Comparison of ENCODE assay signal across 10 cellular contexts in genomic region chr20:53901064-53901463, GRCh38.
DNase-seq lines count a peak whose midpoint lies in the region; ATAC-seq and TF ChIP-seq lines count a peak whose summit lies in the region.
"Had no signal": no experiment of that assay in that cellular context is flagged by ENCODE, and none has a peak within 500 bp of the region (broad histone marks: within the 10 kb centered on the region; RNA-seq: fewer than 3 reads in every experiment).

No MANE protein-coding gene starts in this region.

- TF ChIP-seq EP300 in upper lobe of left lung (IDR thresholded peaks at IDR 0.05), result no peak

- DNase-seq in left ventricle myocardium inferior, result no peak
- no peak for DNase-seq in Right ventricle myocardium superior
- no peak for DNase-seq in breast epithelium (ENCODE audit: low spot score in 2 of 2)
- DNase-seq in lung (ENCODE audit: low spot score), result no peak
- DNase-seq in upper lobe of left lung, result no peak
- DNase-seq in RPMI8226, result no peak
- DNase-seq: activated B cell treated with CpG ODN at 0.5 μM for 24 hours, NCI-H1417 treated with DMSO at 0.1 percent for 48 hours had no signal

- TF ChIP-seq CTCF in left ventricle myocardium inferior (IDR thresholded peaks at IDR 0.05; ENCODE audit: borderline replicate concordance), result no peak
- TF ChIP-seq CTCF in breast epithelium (IDR thresholded peaks at IDR 0.05), result no peak
- TF ChIP-seq CTCF in lung (IDR thresholded peaks at IDR 0.05; ENCODE audit: control extremely low read depth, extremely low read depth), result no peak
- TF ChIP-seq CTCF in upper lobe of left lung (IDR thresholded peaks at IDR 0.05), result no peak

- H3K9me3 ChIP-seq in left ventricle myocardium inferior (replicated peaks) (no peaks in the 10 kb centered on the region), breast epithelium (no peaks in the 10 kb centered on the region), lung (ENCODE audit: control insufficient read depth in 2 of 2, insufficient read depth in 1 of 2, low read length in 1 of 2) (no peaks in the 10 kb centered on the region), upper lobe of left lung (no peaks in the 10 kb centered on the region)

- H3K4me3 ChIP-seq in left ventricle myocardium inferior (no peak overlapping the region), breast epithelium (no peak overlapping the region), lung (no peak overlapping the region), upper lobe of left lung (no peak overlapping the region)

- ATAC-seq in Right ventricle myocardium superior (ENCODE audit: poor library complexity), result no peak
- ATAC-seq in lung (ENCODE audit: insufficient read depth, low FRiP score), result peak; percentile 8
- no peak for ATAC-seq in upper lobe of left lung (ENCODE audit: low FRiP score in 2 of 2)
- no peak for ATAC-seq in GM21423 (IDR thresholded peaks at IDR 0.05; ENCODE audit: unreplicated experiment)
- no peak for ATAC-seq in GM19395 (IDR thresholded peaks at IDR 0.05; ENCODE audit: unreplicated experiment)

- 47 to 66% methylated on average over 6 of the region's 6 CpGs for WGBS in lung, 2 donors
- 42 to 46% methylated on average over 6 of the region's 6 CpGs for whole genome bisulfite sequencing in upper lobe of left lung, 2 donors

- intact Hi-C loops in left ventricle myocardium inferior (cut with micrococcal nuclease), result no loop called here
- intact Hi-C loops in Right ventricle myocardium superior (cut with DNase I), result no loop called here
- intact Hi-C loops in breast epithelium (cut with DNase I; ENCODE audit: low total_unique reads), result no loop called here

- H3K27ac ChIP-seq in left ventricle myocardium inferior (replicated peaks) (peak overlapping the region; percentile 84), breast epithelium (peak overlapping the region; percentile 74 to 86), lung (ENCODE audit: low read depth in 1 of 2, low read length in 1 of 2) (peak overlapping the region; percentile 55 to 64), upper lobe of left lung (peak overlapping the region in 3 of 4 donors; percentile 28 to 73 (median 39))

- no peak for TF ChIP-seq POLR2A in breast epithelium (IDR thresholded peaks at IDR 0.05)
- no peak for TF ChIP-seq POLR2A in upper lobe of left lung (IDR thresholded peaks at IDR 0.05)

- H3K4me1 ChIP-seq in left ventricle myocardium inferior, result peaks cover 39% of the 10 kb centered on the region
- H3K4me1 ChIP-seq in breast epithelium, result peaks cover 5 to 13% of the 10 kb centered on the region in 2 donors
- H3K4me1 ChIP-seq in lung (ENCODE audit: control insufficient read depth in 2 of 2, insufficient read depth in 2 of 2, low read length in 2 of 2), result peaks cover 0 to 12% of the 10 kb centered on the region in 2 donors
- peaks cover 14 to 31% (median 22%) of the 10 kb centered on the region in 4 donors for H3K4me1 ChIP-seq in upper lobe of left lung

- no peaks in the 10 kb centered on the region for H3K27me3 ChIP-seq in left ventricle myocardium inferior (ENCODE audit: low read depth)
- H3K27me3 ChIP-seq in breast epithelium, result no peaks in the 10 kb centered on the region
- H3K27me3 ChIP-seq in lung (ENCODE audit: control insufficient read depth, insufficient read depth), result no peaks in the 10 kb centered on the region
- no peaks in the 10 kb centered on the region for H3K27me3 ChIP-seq in upper lobe of left lung

- H3K36me3 ChIP-seq in left ventricle myocardium inferior (no peaks in the 10 kb centered on the region), breast epithelium (no peaks in the 10 kb centered on the region), lung (ENCODE audit: control insufficient read depth in 2 of 2, insufficient read depth in 2 of 2, low read length in 2 of 2) (no peaks in the 10 kb centered on the region), upper lobe of left lung (no peaks in the 10 kb centered on the region)
